In genomic region chr10:91694170-91694794, GRCh38 we compare ENCODE assay signal across 9 cellular contexts.
A peak's percentile ranks its signal among the peaks of the same experiment; 100 is the strongest.
DNase-seq lines count a peak whose midpoint lies in the region; ATAC-seq, FAIRE-seq and TF ChIP-seq lines count a peak whose summit lies in the region.
"Had no signal": no experiment of that assay in that cellular context is flagged by ENCODE, and none has a peak within 500 bp of the region (broad histone marks: within the 10 kb centered on the region; RNA-seq: fewer than 3 reads in every experiment).

No MANE protein-coding gene starts in this region.

- no peak overlapping the region for H3K27ac Mint-ChIP-seq in HFFc6

- H3K4me1 ChIP-seq in kidney (ENCODE audit: control insufficient read depth in 1 of 2, insufficient read depth in 1 of 2, low read depth in 1 of 2, low read length in 2 of 2), result no peaks in the 10 kb centered on the region
- H3K4me1 ChIP-seq: BLaER1 had no signal

- no peak overlapping the region for H3K4me3 ChIP-seq in kidney (ENCODE audit: low read length in 2 of 2)
- H3K4me3 ChIP-seq: BLaER1 had no signal

- no peaks in the 10 kb centered on the region for H3K9me3 Mint-ChIP-seq in HFFc6

- H3K27ac ChIP-seq in VCaP, result no peak overlapping the region
- no peak overlapping the region for H3K27ac ChIP-seq in kidney (ENCODE audit: low read depth in 2 of 2, low read length in 2 of 2)
- H3K27ac ChIP-seq: BLaER1 had no signal

- no peak for FAIRE-seq in kidney (lab: Jason Lieb, UNC)

- no peak overlapping the region for H3K4me3 Mint-ChIP-seq in HFFc6

- peaks cover 18% of the 10 kb centered on the region for H3K4me1 Mint-ChIP-seq in HFFc6 (ENCODE audit: low read depth)

- DNase-seq in NCI-H1105 treated with DMSO at 0.1 percent for 48 hours (lab: John Stamatoyannopoulos, UW), result peak; percentile 35
- DNase-seq in NCI-H1105 (lab: John Stamatoyannopoulos, UW), result no peak
- DNase-seq in HFFc6, result peak; percentile 21
- DNase-seq in kidney, result no peak
- no peak for DNase-seq in occipital lobe (lab: John Stamatoyannopoulos, UW)

- no peaks in the 10 kb centered on the region for H3K36me3 Mint-ChIP-seq in HFFc6 (ENCODE audit: low read depth)

- ATAC-seq in GM21619 (IDR thresholded peaks at IDR 0.05; ENCODE audit: unreplicated experiment) (no peak), HG03460 (IDR thresholded peaks at IDR 0.05; ENCODE audit: unreplicated experiment) (no peak)

- H3K9ac ChIP-seq in kidney (ENCODE audit: low read length in 2 of 2), result no peak overlapping the region
- H3K9ac ChIP-seq: BLaER1 had no signal

- H3K27me3 Mint-ChIP-seq in HFFc6 (ENCODE audit: insufficient read depth), result no peaks in the 10 kb centered on the region; the same call in none of the 2 replicates

- intact Hi-C loops in kidney (cut with DNase I), result no loop called here

- H3K36me3 ChIP-seq in kidney (ENCODE audit: control insufficient read depth in 1 of 2, insufficient read depth in 2 of 2, low read length in 2 of 2), result no peaks in the 10 kb centered on the region
- H3K36me3 ChIP-seq: BLaER1 had no signal

- H3K9me3 ChIP-seq in kidney (ENCODE audit: control insufficient read depth in 1 of 2, low read length in 2 of 2), result no peaks in the 10 kb centered on the region
- H3K9me3 ChIP-seq: BLaER1 had no signal

- peak; percentile 94 for TF ChIP-seq CTCF in HFFc6 (IDR thresholded peaks at IDR 0.05)
- peak; percentile 45 for TF ChIP-seq CTCF in VCaP (conservative IDR thresholded peaks at IDR 0.05)
- TF ChIP-seq CTCF in kidney (IDR thresholded peaks at IDR 0.05; ENCODE audit: borderline replicate concordance, extremely low read depth, insufficient read depth), result peak; percentile 49

Comparison
In these comparisons a context has a peak if more than half of its experiments do, and no peak if none do; other contexts are left out.
1. DNase-seq: peak in NCI-H1105 treated with DMSO at 0.1 percent for 48 hours (single experiment) and HFFc6 (single experiment); none in NCI-H1105 (single experiment), kidney (single experiment) and occipital lobe (single experiment).
2. Peak in every context shown above with its lines, with median percentiles within 50 percentile points of each other: CTCF ChIP-seq.